In genomic region chr11:67240575-67241389, GRCh38 we compare ENCODE assay signal across 8 cellular contexts. TPM values are rescaled to one million over a fixed set of nuclear protein-coding genes. Genes with fewer than 3 reads are reported as not detected.
DNase-seq lines count a peak whose midpoint lies in the region; TF ChIP-seq lines count a peak whose summit lies in the region.

No MANE protein-coding gene starts in this region.

- TF ChIP-seq POLR2A in Raji (IDR thresholded peaks at IDR 0.05; ENCODE audit: insufficient read depth, low read depth, low read length) (peak; percentile 60; the same call in 1 of the 2 replicates), thyroid gland (IDR thresholded peaks at IDR 0.05) (peak in 1 of 2 donors; percentile 26)

- H3K79me2 ChIP-seq in parathyroid adenoma: peaks cover 25% of the 10 kb centered on the region

- peak overlapping the region; percentile 76 for H3K4me2 ChIP-seq in parathyroid adenoma (ENCODE audit: low read length)

- H3K27ac ChIP-seq in parathyroid adenoma (peak overlapping the region; percentile 98), thyroid gland (peak overlapping the region; percentile 91 to 96 (median 92))

- intact Hi-C loops in thyroid gland (cut with DNase I): no loop called here

- peak overlapping the region; percentile 88 for H3K4me3 ChIP-seq in GM08714 (ENCODE audit: low read length)
- peak overlapping the region; percentile 86 for H3K4me3 ChIP-seq in parathyroid adenoma (ENCODE audit: low read depth, low read length)
- peak overlapping the region; percentile 57 to 86 (median 63) for H3K4me3 ChIP-seq in thyroid gland (replicated peaks in 1 of 3)

- DNase-seq in HS-5 (ENCODE audit: low read depth) (peak; percentile 31), globus pallidus (ENCODE audit: low spot score) (peak; percentile 36), thyroid gland (peak; percentile 74 to 75), NCI-H345 (lab: John Stamatoyannopoulos, UW) (no peak)
- DNase-seq in activated naive CD4-positive, alpha-beta T cell (lab: John Stamatoyannopoulos, UW): peak in 3 of 4 experiments; percentile 35 to 66 (median 49)

- peak overlapping the region; percentile 68 for H2AFZ ChIP-seq in parathyroid adenoma

- H3K4me1 ChIP-seq in parathyroid adenoma (peaks cover 11% of the 10 kb centered on the region), thyroid gland (peaks cover 43 to 52% of the 10 kb centered on the region in 2 donors)

- peak overlapping the region; percentile 72 for H3K9ac ChIP-seq in parathyroid adenoma

- 1 to 3% methylated on average over 16 of the region's 16 CpGs for WGBS in thyroid gland, 2 donors

- H3K36me3 ChIP-seq in parathyroid adenoma (ENCODE audit: control insufficient read depth, insufficient read depth, low read length) (no peaks in the 10 kb centered on the region), thyroid gland (peaks cover 9 to 23% of the 10 kb centered on the region in 2 donors)

- no peak for TF ChIP-seq CTCF in parathyroid adenoma (IDR thresholded peaks at IDR 0.05)
- no peak for TF ChIP-seq CTCF in thyroid gland (IDR thresholded peaks at IDR 0.05)

- H3K27me3 ChIP-seq in parathyroid adenoma (ENCODE audit: control insufficient read depth, insufficient read depth, low read length) (no peaks in the 10 kb centered on the region), thyroid gland (no peaks in the 10 kb centered on the region)

- H3K9me3 ChIP-seq in parathyroid adenoma (ENCODE audit: control insufficient read depth, low read length): no peaks in the 10 kb centered on the region
- no peaks in the 10 kb centered on the region for H3K9me3 ChIP-seq in thyroid gland

RNA-seq across cellular contexts. Expression of gene GRK2, which starts 25.5 kb away (rescaled TPM):
- 10 to 100 TPM; 32.8 to 55.8 (median 40.6) TPM for total RNA-seq in thyroid gland

RNA-seq across cellular contexts. Expression of gene ANKRD13D, which starts 48.3 kb away (rescaled TPM):
- 10 to 100 TPM; 27.9 to 36.8 (median 31.5) TPM for total RNA-seq in thyroid gland
